Comparison of ENCODE assay signal across 8 cellular contexts in the genomic region with DNA sequence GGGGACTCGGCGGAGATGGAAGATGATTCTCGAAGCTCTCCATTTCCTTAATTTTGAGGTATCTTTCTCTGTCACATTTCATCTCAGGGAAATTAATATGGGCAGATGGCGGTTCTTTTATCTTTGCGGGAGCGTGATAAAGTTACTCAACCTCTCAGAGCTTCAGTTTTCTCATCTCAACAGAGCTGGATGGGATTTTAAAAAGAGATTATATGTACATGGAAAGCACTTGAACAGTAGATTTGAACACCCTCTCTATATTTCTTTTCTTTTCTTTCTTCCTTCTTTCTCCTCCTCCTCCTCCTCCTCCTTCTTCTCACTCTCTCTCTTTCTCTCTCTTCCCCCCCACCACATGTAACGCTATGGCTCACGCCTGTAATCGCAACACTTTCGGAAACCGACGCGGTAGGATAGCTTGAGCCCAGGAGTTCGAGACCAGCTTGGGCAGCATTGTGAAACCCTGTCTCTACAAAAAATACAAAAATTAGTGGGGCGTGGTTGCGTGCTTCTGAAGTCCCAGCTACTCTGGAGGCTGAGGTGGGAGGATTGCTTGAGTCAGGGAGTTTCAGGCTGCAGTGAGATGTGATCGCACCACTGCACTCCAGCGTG. TPM values are rescaled to one million over a fixed set of nuclear protein-coding genes. Genes with fewer than 3 reads are reported as not detected.
A peak's percentile ranks its signal among the peaks of the same experiment; 100 is the strongest.
DNase-seq lines count a peak whose midpoint lies in the region; ATAC-seq and TF ChIP-seq lines count a peak whose summit lies in the region.

No MANE protein-coding gene starts in this region.

- H3K27ac Mint-ChIP-seq in mesothelial cell of epicardium = no peak overlapping the region
- H3K27ac Mint-ChIP-seq in type B pancreatic cell = no peak overlapping the region

- H3K4me3 Mint-ChIP-seq in mesothelial cell of epicardium (peak overlapping the region; percentile 71), type B pancreatic cell (peak overlapping the region; percentile 88)

- H3K36me3 ChIP-seq in ES-I3 (ENCODE audit: insufficient read depth, low read length) (no peaks in the 10 kb centered on the region; the same call in 1 of the 2 replicates), HUES64 (ENCODE audit: insufficient read depth, low read length) (peaks cover 13% of the 10 kb centered on the region; the same call in 1 of the 2 replicates)

- H3K27me3 Mint-ChIP-seq in mesothelial cell of epicardium (ENCODE audit: low read depth) (peaks cover 68% of the 10 kb centered on the region), type B pancreatic cell (peaks cover 72% of the 10 kb centered on the region)

- 8% methylated on average over 16 of the region's 18 CpGs for WGBS in HUES64

- H3K4me1 Mint-ChIP-seq in mesothelial cell of epicardium = peaks cover 19% of the 10 kb centered on the region
- peaks cover 14% of the 10 kb centered on the region for H3K4me1 Mint-ChIP-seq in type B pancreatic cell (ENCODE audit: unreplicated experiment)

- no peak overlapping the region for H3K27ac ChIP-seq in HUES64 (ENCODE audit: low read depth, low read length)

- no peaks in the 10 kb centered on the region for H3K36me3 Mint-ChIP-seq in mesothelial cell of epicardium
- no peaks in the 10 kb centered on the region for H3K36me3 Mint-ChIP-seq in type B pancreatic cell

- TF ChIP-seq CTCF in mesothelial cell of epicardium (IDR thresholded peaks at IDR 0.05; ENCODE audit: unreplicated experiment) (no peak), type B pancreatic cell (conservative IDR thresholded peaks at IDR 0.05) (no peak)

- H3K27me3 ChIP-seq in HUES64 (ENCODE audit: insufficient read depth, low read length) = peaks cover 12% of the 10 kb centered on the region

- peaks cover 16% of the 10 kb centered on the region for H3K4me1 ChIP-seq in ES-I3 (ENCODE audit: insufficient read depth, low read length)
- H3K4me1 ChIP-seq in HUES64 (ENCODE audit: insufficient read depth, low read length) = peaks cover 16% of the 10 kb centered on the region; the same call in 1 of the 2 replicates

- no peaks in the 10 kb centered on the region for H3K9me3 Mint-ChIP-seq in mesothelial cell of epicardium
- no peaks in the 10 kb centered on the region for H3K9me3 Mint-ChIP-seq in type B pancreatic cell

- peak overlapping the region; percentile 81 for H3K4me3 ChIP-seq in HUES64 (ENCODE audit: low read length)

- H3K9me3 ChIP-seq in ES-I3 (ENCODE audit: control insufficient read depth, insufficient read depth, low read length) (no peaks in the 10 kb centered on the region), HUES64 (ENCODE audit: insufficient read depth, low read depth, low read length) (no peaks in the 10 kb centered on the region)

- peak; percentile 8 for DNase-seq in amniotic epithelial cell (ENCODE audit: low read depth)
- no peak for DNase-seq in mesothelial cell of epicardium (ENCODE audit: low spot score in 2 of 2, unreplicated experiment in 2 of 2)
- no peak for DNase-seq in type B pancreatic cell (ENCODE audit: extremely low spot score, unreplicated experiment)
- DNase-seq in H4 (ENCODE audit: low spot score) = no peak

- no peak for ATAC-seq in HG03457 (IDR thresholded peaks at IDR 0.05; ENCODE audit: unreplicated experiment)
- ATAC-seq in HG03280 (IDR thresholded peaks at IDR 0.05; ENCODE audit: unreplicated experiment) = no peak

- H3K9ac ChIP-seq in ES-I3 (ENCODE audit: low read depth, low read length) (peak overlapping the region; percentile 66), HUES64 (ENCODE audit: low read depth, low read length) (peak overlapping the region; percentile 62)

RNA-seq across cellular contexts. Expression of a gene that starts 0.6 kb away (rescaled TPM):
- polyA plus RNA-seq in HUES64 (2013, experiment 1 of 2) = 62.4 TPM
- polyA plus RNA-seq in HUES64 (2013, experiment 2 of 2) = 60.3 TPM
- 1.0 to 2.0 TPM (median 1.5 TPM) in 3 replicates for total RNA-seq in mesothelial cell of epicardium
- total RNA-seq in type B pancreatic cell (ENCODE audit: low replicate concordance) = 4.9 and 11.8 TPM in 2 replicates
- total RNA-seq in H4 (2014; rRNA removed; shearing (Covaris generic)) = 0.04 TPM in 1 of 2 replicates, not detected in the other
